11 cellular contexts compared by ENCODE assay signal in genomic region chr12:64627781-64628180, GRCh38. TPM values are rescaled to one million over a fixed set of nuclear protein-coding genes. Genes with fewer than 3 reads are reported as not detected.
DNase-seq lines count a peak whose midpoint lies in the region; ATAC-seq and TF ChIP-seq lines count a peak whose summit lies in the region.
"Had no signal": no experiment of that assay in that cellular context is flagged by ENCODE, and none has a peak within 500 bp of the region (broad histone marks: within the 10 kb centered on the region; RNA-seq: fewer than 3 reads in every experiment).

No MANE protein-coding gene starts in this region.

- POLR2A ChIA-PET in GM10248 (lab: Yijun Ruan, JAX): interaction anchor here (0.8 to 1.2 kb wide), 2 partner anchors 17 to 40 kb away, joined by 4 read pairs; no protein-coding TSS in a partner anchor

- H3K27ac ChIP-seq in gastroesophageal sphincter (peak overlapping the region; percentile 55 to 94 (median 82)), smooth muscle cell (ENCODE audit: low read depth) (peak overlapping the region; percentile 11), mesendoderm (ENCODE audit: low read depth, low read length) (no peak overlapping the region)

- H3K27me3 ChIP-seq in gastroesophageal sphincter: no peaks in the 10 kb centered on the region
- no peaks in the 10 kb centered on the region for H3K27me3 ChIP-seq in smooth muscle cell (ENCODE audit: low read depth)
- H3K27me3 ChIP-seq in mesendoderm (ENCODE audit: insufficient read depth, low read length, poor library complexity): no peaks in the 10 kb centered on the region

- peaks cover 45% of the 10 kb centered on the region for H3K36me3 Mint-ChIP-seq in activated T-helper 17 cell treated with anti-CD3 and anti-CD28 coated beads, Interleukin-2, amount 50 U/mL, for 72 hours (ENCODE audit: low read depth)

- H3K9ac ChIP-seq in smooth muscle cell (ENCODE audit: low read depth): no peak overlapping the region
- no peak overlapping the region for H3K9ac ChIP-seq in mesendoderm (ENCODE audit: low read length)

- H3K4me3 Mint-ChIP-seq in activated T-helper 17 cell treated with anti-CD3 and anti-CD28 coated beads, Interleukin-2, amount 50 U/mL, for 72 hours: peak overlapping the region; percentile 44

- no peak overlapping the region for H4K8ac ChIP-seq in mesendoderm (ENCODE audit: low read depth, low read length)

- H3K27ac Mint-ChIP-seq in activated T-helper 17 cell treated with anti-CD3 and anti-CD28 coated beads, Interleukin-2, amount 50 U/mL, for 72 hours: peak overlapping the region; percentile 16

- peaks cover 17% of the 10 kb centered on the region for H3F3A ChIP-seq in smooth muscle cell (ENCODE audit: low read depth)

- peaks cover 36% of the 10 kb centered on the region for H3K79me2 ChIP-seq in smooth muscle cell (ENCODE audit: low read depth)
- H3K79me2 ChIP-seq in mesendoderm (ENCODE audit: control insufficient read depth, insufficient read depth, low read length): peaks cover 46% of the 10 kb centered on the region

- H2BK5ac ChIP-seq in mesendoderm (ENCODE audit: low read length): no peak overlapping the region

- peaks cover 0 to 4% of the 10 kb centered on the region in 2 donors for H3K36me3 ChIP-seq in gastroesophageal sphincter
- H3K36me3 ChIP-seq in smooth muscle cell (ENCODE audit: low read depth): no peaks in the 10 kb centered on the region
- no peaks in the 10 kb centered on the region for H3K36me3 ChIP-seq in mesendoderm (ENCODE audit: control insufficient read depth, insufficient read depth, low read length)

- H3K4me2 ChIP-seq in smooth muscle cell (no peak overlapping the region), mesendoderm (ENCODE audit: low read length) (no peak overlapping the region)

- CTCF ChIA-PET in GM10248 (lab: Yijun Ruan, JAX): interaction anchor here (1.0 to 1.7 kb wide), 7 partner anchors 11 to 78 kb away, joined by 3 to 6 read pairs (median 4); no protein-coding TSS in a partner anchor

- in situ Hi-C loops in GM13976 (cut with MboI; ENCODE audit: low sequenced_read_pairs, unreplicated experiment): no loop called here

- H2AFZ ChIP-seq in smooth muscle cell (ENCODE audit: low read depth): no peak overlapping the region

- H3K9me3 ChIP-seq in gastroesophageal sphincter (no peaks in the 10 kb centered on the region), smooth muscle cell (replicated peaks; ENCODE audit: low read depth) (no peaks in the 10 kb centered on the region)

- no peak for TF ChIP-seq EP300 in gastroesophageal sphincter (IDR thresholded peaks at IDR 0.05)

- H3K18ac ChIP-seq in mesendoderm (ENCODE audit: low read length): no peak overlapping the region

- H2BK15ac ChIP-seq in mesendoderm (replicated peaks; ENCODE audit: low read depth): no peak overlapping the region

- no peak overlapping the region for H3K23ac ChIP-seq in mesendoderm (ENCODE audit: low read length)

- peak; percentile 78 for DNase-seq in GM03348 (ENCODE audit: low spot score)
- DNase-seq in smooth muscle cell (lab: John Stamatoyannopoulos, UW; ENCODE audit: unreplicated experiment): no peak
- DNase-seq in GM13976 (ENCODE audit: low spot score): no peak
- DNase-seq in mesendoderm: no peak
- no peak for DNase-seq in iPS-NIHi11 (ENCODE audit: low spot score)
- DNase-seq in GM10248 (ENCODE audit: extremely low spot score): no peak
- DNase-seq: NCI-H2029 treated with DMSO at 0.1 percent for 48 hours; SIG-M5; stimulated activated CD4-positive, alpha-beta T cell treated with anti-CD3 and anti-CD28 coated beads, Interleukin-4, amount 100 ng/mL, for 24 hours had no signal

- H3K4me3 ChIP-seq in gastroesophageal sphincter (no peak overlapping the region), smooth muscle cell (no peak overlapping the region), mesendoderm (ENCODE audit: low read length) (no peak overlapping the region)

- TF ChIP-seq POLR2A in gastroesophageal sphincter (IDR thresholded peaks at IDR 0.05): no peak

- H3K79me1 ChIP-seq in mesendoderm (ENCODE audit: low read length): peaks cover 25% of the 10 kb centered on the region

- no peak overlapping the region for H4K5ac ChIP-seq in mesendoderm (ENCODE audit: low read length)

- TF ChIP-seq CTCF in gastroesophageal sphincter (IDR thresholded peaks at IDR 0.05): no peak
- TF ChIP-seq CTCF in smooth muscle cell (IDR thresholded peaks at IDR 0.05; ENCODE audit: borderline replicate concordance, insufficient read depth, poor library complexity, severe bottlenecking): no peak
- TF ChIP-seq CTCF in GM13976 (IDR thresholded peaks at IDR 0.05; ENCODE audit: borderline replicate concordance, control extremely low read depth, extremely low read depth, insufficient read depth, missing control alignments): no peak
- no peak for TF ChIP-seq CTCF in GM10248 (IDR thresholded peaks at IDR 0.05; ENCODE audit: control extremely low read depth, extremely low read depth, low read depth, missing control alignments)

- H3K27me3 Mint-ChIP-seq in activated T-helper 17 cell treated with anti-CD3 and anti-CD28 coated beads, Interleukin-2, amount 50 U/mL, for 72 hours: no peaks in the 10 kb centered on the region

- no peaks in the 10 kb centered on the region for H4K20me1 ChIP-seq in smooth muscle cell (ENCODE audit: low read depth)

- no peak overlapping the region for H3K4ac ChIP-seq in mesendoderm (ENCODE audit: low read depth, low read length)

- H3K56ac ChIP-seq in mesendoderm (ENCODE audit: low read length): no peak overlapping the region

- H3K9me3 Mint-ChIP-seq in activated T-helper 17 cell treated with anti-CD3 and anti-CD28 coated beads, Interleukin-2, amount 50 U/mL, for 72 hours: peaks cover 6% of the 10 kb centered on the region

- peaks cover 8 to 99% (median 14%) of the 10 kb centered on the region in 3 donors for H3K4me1 ChIP-seq in gastroesophageal sphincter
- H3K4me1 ChIP-seq in smooth muscle cell (ENCODE audit: low read depth): peaks cover 17% of the 10 kb centered on the region
- H3K4me1 ChIP-seq in mesendoderm (ENCODE audit: control insufficient read depth, low read depth, low read length): peaks cover 4% of the 10 kb centered on the region

- no peak for ATAC-seq in activated T-helper 17 cell treated with anti-CD3 and anti-CD28 coated beads, Interleukin-2, amount 50 U/mL, for 72 hours (replicated peaks)
- ATAC-seq in gastroesophageal sphincter: peak; percentile 54

- no peak overlapping the region for H2BK120ac ChIP-seq in mesendoderm (ENCODE audit: low read depth, low read length)

- H3K4me1 Mint-ChIP-seq in activated T-helper 17 cell treated with anti-CD3 and anti-CD28 coated beads, Interleukin-2, amount 50 U/mL, for 72 hours: peaks cover 49% of the 10 kb centered on the region

- H2AK5ac ChIP-seq in mesendoderm (ENCODE audit: low read length): no peak overlapping the region

RNA-seq across cellular contexts. Expression of gene RASSF3, which starts 17.5 kb away (rescaled TPM):
- total RNA-seq in activated T-helper 17 cell treated with anti-CD3 and anti-CD28 coated beads, Interleukin-2, amount 50 U/mL, for 72 hours: 10 to 100 TPM; 31.0 to 43.9 TPM
- total RNA-seq in gastroesophageal sphincter: 100 to 1,000 TPM; 149 to 332 (median 182) TPM
- 5.0 and 5.6 TPM in 2 replicates for total RNA-seq in smooth muscle cell
- 1.2 and 1.4 TPM in 2 replicates for polyA plus RNA-seq in smooth muscle cell
- polyA plus RNA-seq in mesendoderm (2013, experiment 1 of 2): 25.6 TPM
- 25.2 TPM for polyA plus RNA-seq in mesendoderm (2013, experiment 2 of 2)
